ENCODE assay signal across 1 cellular context in the genomic region with DNA sequence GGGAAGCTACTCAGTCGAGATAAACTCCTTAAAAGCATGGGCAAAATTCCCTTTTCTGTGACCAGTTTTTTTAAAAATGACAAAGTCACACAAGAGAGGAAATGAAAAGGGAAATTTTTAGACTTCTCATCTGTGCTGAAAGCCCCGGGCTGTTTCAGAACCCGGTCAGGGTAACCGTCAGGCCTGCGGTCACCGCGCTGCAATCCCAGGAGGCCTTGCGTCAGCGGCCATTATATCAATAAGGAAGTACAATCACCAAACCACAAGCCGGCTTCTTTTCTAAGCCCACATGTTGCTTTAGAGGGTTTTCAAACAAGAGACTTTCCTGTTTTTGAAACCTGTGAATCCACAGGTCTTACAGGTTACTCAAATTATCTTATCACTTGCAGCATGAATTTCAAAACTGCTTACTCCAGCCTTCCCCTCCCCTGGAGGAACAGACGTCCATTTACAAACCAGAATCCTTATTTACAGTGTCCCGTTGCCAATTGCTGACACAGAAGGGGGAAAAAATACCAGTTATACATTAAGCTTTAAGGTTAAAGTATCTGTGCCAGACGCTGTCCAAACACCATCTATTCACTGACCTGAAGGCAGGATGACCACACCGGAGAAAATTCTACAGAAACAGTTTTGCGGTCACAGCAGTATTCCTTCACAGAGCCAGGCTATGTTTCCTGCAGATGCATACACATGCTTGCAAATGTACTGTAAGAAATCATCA.
TF ChIP-seq lines count a peak whose summit lies in the region.

No MANE protein-coding gene starts in this region.

TF ChIP-seq in GM23338, 12 proteins besides CTCF, POLR2A, EP300 and RAD21 (continued from another document):
- TF ChIP-seq, protein P1, sequence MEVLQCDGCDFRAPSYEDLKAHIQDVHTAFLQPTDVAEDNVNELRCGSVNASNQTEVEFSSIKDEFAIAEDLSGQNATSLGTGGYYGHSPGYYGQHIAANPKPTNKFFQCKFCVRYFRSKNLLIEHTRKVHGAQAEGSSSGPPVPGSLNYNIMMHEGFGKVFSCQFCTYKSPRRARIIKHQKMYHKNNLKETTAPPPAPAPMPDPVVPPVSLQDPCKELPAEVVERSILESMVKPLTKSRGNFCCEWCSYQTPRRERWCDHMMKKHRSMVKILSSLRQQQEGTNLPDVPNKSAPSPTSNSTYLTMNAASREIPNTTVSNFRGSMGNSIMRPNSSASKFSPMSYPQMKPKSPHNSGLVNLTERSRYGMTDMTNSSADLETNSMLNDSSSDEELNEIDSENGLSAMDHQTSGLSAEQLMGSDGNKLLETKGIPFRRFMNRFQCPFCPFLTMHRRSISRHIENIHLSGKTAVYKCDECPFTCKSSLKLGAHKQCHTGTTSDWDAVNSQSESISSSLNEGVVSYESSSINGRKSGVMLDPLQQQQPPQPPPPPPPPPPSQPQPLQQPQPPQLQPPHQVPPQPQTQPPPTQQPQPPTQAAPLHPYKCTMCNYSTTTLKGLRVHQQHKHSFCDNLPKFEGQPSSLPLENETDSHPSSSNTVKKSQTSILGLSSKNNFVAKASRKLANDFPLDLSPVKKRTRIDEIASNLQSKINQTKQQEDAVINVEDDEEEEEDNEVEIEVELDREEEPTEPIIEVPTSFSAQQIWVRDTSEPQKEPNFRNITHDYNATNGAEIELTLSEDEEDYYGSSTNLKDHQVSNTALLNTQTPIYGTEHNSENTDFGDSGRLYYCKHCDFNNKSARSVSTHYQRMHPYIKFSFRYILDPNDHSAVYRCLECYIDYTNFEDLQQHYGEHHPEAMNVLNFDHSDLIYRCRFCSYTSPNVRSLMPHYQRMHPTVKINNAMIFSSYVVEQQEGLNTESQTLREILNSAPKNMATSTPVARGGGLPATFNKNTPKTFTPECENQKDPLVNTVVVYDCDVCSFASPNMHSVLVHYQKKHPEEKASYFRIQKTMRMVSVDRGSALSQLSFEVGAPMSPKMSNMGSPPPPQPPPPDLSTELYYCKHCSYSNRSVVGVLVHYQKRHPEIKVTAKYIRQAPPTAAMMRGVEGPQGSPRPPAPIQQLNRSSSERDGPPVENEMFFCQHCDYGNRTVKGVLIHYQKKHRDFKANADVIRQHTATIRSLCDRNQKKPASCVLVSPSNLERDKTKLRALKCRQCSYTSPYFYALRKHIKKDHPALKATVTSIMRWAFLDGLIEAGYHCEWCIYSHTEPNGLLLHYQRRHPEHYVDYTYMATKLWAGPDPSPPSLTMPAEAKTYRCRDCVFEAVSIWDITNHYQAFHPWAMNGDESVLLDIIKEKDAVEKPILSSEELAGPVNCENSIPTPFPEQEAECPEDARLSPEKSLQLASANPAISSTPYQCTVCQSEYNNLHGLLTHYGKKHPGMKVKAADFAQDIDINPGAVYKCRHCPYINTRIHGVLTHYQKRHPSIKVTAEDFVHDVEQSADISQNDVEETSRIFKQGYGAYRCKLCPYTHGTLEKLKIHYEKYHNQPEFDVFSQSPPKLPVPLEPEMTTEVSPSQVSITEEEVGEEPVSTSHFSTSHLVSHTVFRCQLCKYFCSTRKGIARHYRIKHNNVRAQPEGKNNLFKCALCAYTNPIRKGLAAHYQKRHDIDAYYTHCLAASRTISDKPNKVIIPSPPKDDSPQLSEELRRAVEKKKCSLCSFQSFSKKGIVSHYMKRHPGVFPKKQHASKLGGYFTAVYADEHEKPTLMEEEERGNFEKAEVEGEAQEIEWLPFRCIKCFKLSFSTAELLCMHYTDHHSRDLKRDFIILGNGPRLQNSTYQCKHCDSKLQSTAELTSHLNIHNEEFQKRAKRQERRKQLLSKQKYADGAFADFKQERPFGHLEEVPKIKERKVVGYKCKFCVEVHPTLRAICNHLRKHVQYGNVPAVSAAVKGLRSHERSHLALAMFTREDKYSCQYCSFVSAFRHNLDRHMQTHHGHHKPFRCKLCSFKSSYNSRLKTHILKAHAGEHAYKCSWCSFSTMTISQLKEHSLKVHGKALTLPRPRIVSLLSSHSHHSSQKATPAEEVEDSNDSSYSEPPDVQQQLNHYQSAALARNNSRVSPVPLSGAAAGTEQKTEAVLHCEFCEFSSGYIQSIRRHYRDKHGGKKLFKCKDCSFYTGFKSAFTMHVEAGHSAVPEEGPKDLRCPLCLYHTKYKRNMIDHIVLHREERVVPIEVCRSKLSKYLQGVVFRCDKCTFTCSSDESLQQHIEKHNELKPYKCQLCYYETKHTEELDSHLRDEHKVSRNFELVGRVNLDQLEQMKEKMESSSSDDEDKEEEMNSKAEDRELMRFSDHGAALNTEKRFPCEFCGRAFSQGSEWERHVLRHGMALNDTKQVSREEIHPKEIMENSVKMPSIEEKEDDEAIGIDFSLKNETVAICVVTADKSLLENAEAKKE (CRISPR knock-in tag; IDR thresholded peaks at IDR 0.05): no peak
